Comparison of ENCODE assay signal across 4 cellular contexts in genomic region chr11:26977209-26977608, GRCh38. TPM values are rescaled to one million over a fixed set of nuclear protein-coding genes. Genes with fewer than 3 reads are reported as not detected.
"Had no signal": no experiment of that assay in that cellular context is flagged by ENCODE, and none has a peak within 500 bp of the region (broad histone marks: within the 10 kb centered on the region; RNA-seq: fewer than 3 reads in every experiment).

No MANE protein-coding gene starts in this region.

RNA-seq across cellular contexts. Expression of gene FIBIN, which starts 16.7 kb away (rescaled TPM):
- total RNA-seq: HT-29, OCI-LY7, PC-3 had no signal
- polyA plus RNA-seq: IgD-negative memory B cell had no signal
